ENCODE assay signal across 10 cellular contexts in genomic region chr10:126375926-126376554, GRCh38.
"Had no signal": no experiment of that assay in that cellular context is flagged by ENCODE, and none has a peak within 500 bp of the region (broad histone marks: within the 10 kb centered on the region; RNA-seq: fewer than 3 reads in every experiment).

No MANE protein-coding gene starts in this region.

- DNase-seq: activated CD4-positive, alpha-beta memory T cell treated with anti-CD3 and anti-CD28 coated beads for 36 hours; activated gamma-delta T cell; activated T-cell treated with anti-CD3 and anti-CD28 coated beads, Interleukin-2, amount 50 U/mL, for 4 hours; cortex of kidney; effector memory CD8-positive, alpha-beta T cell; pancreas; T-helper 9 cell had no signal

- H3K9me3 ChIP-seq: pancreas had no signal

- H3K27ac ChIP-seq: hepatocyte, pancreas, tibial nerve had no signal

- H3K36me3 ChIP-seq: pancreas, tibial nerve had no signal

- FAIRE-seq: pancreas had no signal

- ATAC-seq: activated T-cell treated with anti-CD3 and anti-CD28 coated beads, Interleukin-2, amount 50 U/mL, for 4 hours; effector memory CD8-positive, alpha-beta T cell; pancreas; stimulated activated memory B cell treated with anti-CD40 and anti-IgM and Interleukin-4, amounts not matched to agents 10 μg/mL and 1 μg/mL and 100 μg/mL, for 72 hours had no signal

- H3K27me3 ChIP-seq: hepatocyte, tibial nerve had no signal

- H3K4me2 ChIP-seq: hepatocyte had no signal

- H3K4me1 ChIP-seq: pancreas, tibial nerve had no signal

- H3K4me3 ChIP-seq: hepatocyte, pancreas, tibial nerve had no signal

- H2AFZ ChIP-seq: hepatocyte had no signal
